ENCODE assay signal across 1 cellular context in the genomic region with DNA sequence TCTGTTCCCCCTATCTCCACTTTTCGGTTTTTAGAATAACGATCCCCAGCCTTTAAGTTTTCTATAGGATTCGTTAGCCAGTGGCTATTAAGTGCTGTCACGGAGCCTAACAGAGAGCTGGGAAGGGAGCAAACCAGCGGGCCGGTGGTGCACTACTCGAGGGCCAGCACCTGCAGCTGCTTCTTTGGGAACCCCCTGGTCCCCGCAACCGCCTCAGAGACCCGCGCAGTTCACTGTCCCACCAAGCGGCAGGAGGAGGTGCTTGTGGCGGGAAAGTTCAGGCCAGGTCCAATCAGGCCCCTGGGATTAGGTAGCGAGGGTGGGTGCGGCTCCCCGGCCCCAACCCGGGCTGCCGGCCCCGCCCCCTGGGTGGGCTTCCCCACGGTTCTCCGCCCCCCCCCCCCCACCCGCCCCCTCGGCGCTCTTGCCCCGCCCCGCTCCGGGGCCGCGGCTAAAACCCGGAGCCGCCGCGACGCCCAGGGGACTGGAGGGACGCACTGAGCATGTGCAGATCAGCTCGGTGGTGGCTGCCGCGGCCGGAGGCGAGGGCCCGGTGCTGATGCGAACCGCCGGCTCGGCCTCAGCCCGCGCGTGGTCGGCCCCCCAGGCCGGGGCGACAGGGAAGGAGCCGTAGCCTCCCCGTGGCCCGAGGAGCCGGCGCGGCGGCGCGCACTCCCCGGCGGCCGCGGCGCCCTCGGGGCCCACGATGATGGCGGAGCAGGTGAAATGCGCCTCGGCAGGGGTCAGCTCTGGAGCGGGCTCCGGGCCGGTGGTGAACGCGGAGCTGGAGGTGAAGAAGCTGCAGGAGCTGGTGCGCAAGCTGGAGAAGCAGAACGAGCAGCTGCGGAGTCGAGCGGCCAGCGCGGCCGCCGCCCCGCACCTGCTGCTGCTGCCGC.
TF ChIP-seq lines count a peak whose summit lies in the region.

A gene (plus strand): TSS at position 480 of the 896 bp plus-strand sequence. CDS start 227 bp downstream, at position 707.

TF ChIP-seq in HepG2, 621 proteins besides CTCF, POLR2A, EP300 and RAD21 (continued from another document and continues in another):
- TF ChIP-seq THAP11 (CRISPR knock-in tag; IDR thresholded peaks at IDR 0.05), result no peak
- TF ChIP-seq CBX1 (IDR thresholded peaks at IDR 0.05; ENCODE audit: low read depth), result no peak
- TF ChIP-seq, protein P1, sequence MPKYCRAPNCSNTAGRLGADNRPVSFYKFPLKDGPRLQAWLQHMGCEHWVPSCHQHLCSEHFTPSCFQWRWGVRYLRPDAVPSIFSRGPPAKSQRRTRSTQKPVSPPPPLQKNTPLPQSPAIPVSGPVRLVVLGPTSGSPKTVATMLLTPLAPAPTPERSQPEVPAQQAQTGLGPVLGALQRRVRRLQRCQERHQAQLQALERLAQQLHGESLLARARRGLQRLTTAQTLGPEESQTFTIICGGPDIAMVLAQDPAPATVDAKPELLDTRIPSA (CRISPR knock-in tag; IDR thresholded peaks at IDR 0.05; ENCODE audit: borderline replicate concordance), result no peak
- TF ChIP-seq ZZZ3 (CRISPR knock-in tag; IDR thresholded peaks at IDR 0.05; ENCODE audit: borderline replicate concordance), result no peak
- no peak for TF ChIP-seq MAFG (CRISPR knock-in tag; IDR thresholded peaks at IDR 0.05)
- TF ChIP-seq NFKBIZ (CRISPR knock-in tag; IDR thresholded peaks at IDR 0.05), result no peak
- TF ChIP-seq AGO1 (IDR thresholded peaks at IDR 0.05; ENCODE audit: low read depth, low read length, poor library complexity, severe bottlenecking), result no peak
- 0 out of 2 replicates have a peak, but pooled peaks have one; percentile 29 for TF ChIP-seq ZSCAN31 (CRISPR knock-in tag; IDR thresholded peaks at IDR 0.05; ENCODE audit: low read depth)
- TF ChIP-seq MATR3 (CRISPR knock-in tag; IDR thresholded peaks at IDR 0.05), result no peak
- no peak for TF ChIP-seq ZNF343 (CRISPR knock-in tag; IDR thresholded peaks at IDR 0.05)
- TF ChIP-seq YEATS2 (CRISPR knock-in tag; IDR thresholded peaks at IDR 0.05; ENCODE audit: borderline replicate concordance), result no peak
- TF ChIP-seq, protein P2, sequence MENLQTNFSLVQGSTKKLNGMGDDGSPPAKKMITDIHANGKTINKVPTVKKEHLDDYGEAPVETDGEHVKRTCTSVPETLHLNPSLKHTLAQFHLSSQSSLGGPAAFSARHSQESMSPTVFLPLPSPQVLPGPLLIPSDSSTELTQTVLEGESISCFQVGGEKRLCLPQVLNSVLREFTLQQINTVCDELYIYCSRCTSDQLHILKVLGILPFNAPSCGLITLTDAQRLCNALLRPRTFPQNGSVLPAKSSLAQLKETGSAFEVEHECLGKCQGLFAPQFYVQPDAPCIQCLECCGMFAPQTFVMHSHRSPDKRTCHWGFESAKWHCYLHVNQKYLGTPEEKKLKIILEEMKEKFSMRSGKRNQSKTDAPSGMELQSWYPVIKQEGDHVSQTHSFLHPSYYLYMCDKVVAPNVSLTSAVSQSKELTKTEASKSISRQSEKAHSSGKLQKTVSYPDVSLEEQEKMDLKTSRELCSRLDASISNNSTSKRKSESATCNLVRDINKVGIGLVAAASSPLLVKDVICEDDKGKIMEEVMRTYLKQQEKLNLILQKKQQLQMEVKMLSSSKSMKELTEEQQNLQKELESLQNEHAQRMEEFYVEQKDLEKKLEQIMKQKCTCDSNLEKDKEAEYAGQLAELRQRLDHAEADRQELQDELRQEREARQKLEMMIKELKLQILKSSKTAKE (CRISPR knock-in tag; IDR thresholded peaks at IDR 0.05; ENCODE audit: borderline replicate concordance), result no peak
- TF ChIP-seq ATF7 (IDR thresholded peaks at IDR 0.05), result no peak
- no peak for TF ChIP-seq ATF7 (CRISPR knock-in tag; IDR thresholded peaks at IDR 0.05)
- no peak for TF ChIP-seq ZNF12 (CRISPR knock-in tag; IDR thresholded peaks at IDR 0.05)
- TF ChIP-seq, protein P3, sequence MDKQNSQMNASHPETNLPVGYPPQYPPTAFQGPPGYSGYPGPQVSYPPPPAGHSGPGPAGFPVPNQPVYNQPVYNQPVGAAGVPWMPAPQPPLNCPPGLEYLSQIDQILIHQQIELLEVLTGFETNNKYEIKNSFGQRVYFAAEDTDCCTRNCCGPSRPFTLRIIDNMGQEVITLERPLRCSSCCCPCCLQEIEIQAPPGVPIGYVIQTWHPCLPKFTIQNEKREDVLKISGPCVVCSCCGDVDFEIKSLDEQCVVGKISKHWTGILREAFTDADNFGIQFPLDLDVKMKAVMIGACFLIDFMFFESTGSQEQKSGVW (CRISPR knock-in tag; IDR thresholded peaks at IDR 0.05; ENCODE audit: borderline replicate concordance), result no peak
- TF ChIP-seq, protein P4, sequence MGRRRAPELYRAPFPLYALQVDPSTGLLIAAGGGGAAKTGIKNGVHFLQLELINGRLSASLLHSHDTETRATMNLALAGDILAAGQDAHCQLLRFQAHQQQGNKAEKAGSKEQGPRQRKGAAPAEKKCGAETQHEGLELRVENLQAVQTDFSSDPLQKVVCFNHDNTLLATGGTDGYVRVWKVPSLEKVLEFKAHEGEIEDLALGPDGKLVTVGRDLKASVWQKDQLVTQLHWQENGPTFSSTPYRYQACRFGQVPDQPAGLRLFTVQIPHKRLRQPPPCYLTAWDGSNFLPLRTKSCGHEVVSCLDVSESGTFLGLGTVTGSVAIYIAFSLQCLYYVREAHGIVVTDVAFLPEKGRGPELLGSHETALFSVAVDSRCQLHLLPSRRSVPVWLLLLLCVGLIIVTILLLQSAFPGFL (CRISPR knock-in tag; IDR thresholded peaks at IDR 0.05), result no peak
- no peak for TF ChIP-seq CCAR2 (optimal IDR thresholded peaks at IDR 0.05; ENCODE audit: low read depth, low read length)
- TF ChIP-seq YY1 (IDR thresholded peaks at IDR 0.05; ENCODE audit: insufficient read depth, insufficient replicate concordance, low read depth, low read length), result peak; percentile 30
- TF ChIP-seq, protein P5, sequence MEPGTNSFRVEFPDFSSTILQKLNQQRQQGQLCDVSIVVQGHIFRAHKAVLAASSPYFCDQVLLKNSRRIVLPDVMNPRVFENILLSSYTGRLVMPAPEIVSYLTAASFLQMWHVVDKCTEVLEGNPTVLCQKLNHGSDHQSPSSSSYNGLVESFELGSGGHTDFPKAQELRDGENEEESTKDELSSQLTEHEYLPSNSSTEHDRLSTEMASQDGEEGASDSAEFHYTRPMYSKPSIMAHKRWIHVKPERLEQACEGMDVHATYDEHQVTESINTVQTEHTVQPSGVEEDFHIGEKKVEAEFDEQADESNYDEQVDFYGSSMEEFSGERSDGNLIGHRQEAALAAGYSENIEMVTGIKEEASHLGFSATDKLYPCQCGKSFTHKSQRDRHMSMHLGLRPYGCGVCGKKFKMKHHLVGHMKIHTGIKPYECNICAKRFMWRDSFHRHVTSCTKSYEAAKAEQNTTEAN (CRISPR knock-in tag; conservative IDR thresholded peaks at IDR 0.05), result no peak
- no peak for TF ChIP-seq KDM6A (CRISPR knock-in tag; IDR thresholded peaks at IDR 0.05; ENCODE audit: low read depth)
- no peak for TF ChIP-seq KAT7 (CRISPR knock-in tag; IDR thresholded peaks at IDR 0.05; ENCODE audit: borderline replicate concordance)
- no peak for TF ChIP-seq ZNF747 (CRISPR knock-in tag; IDR thresholded peaks at IDR 0.05; ENCODE audit: borderline replicate concordance)
- TF ChIP-seq, protein P6, sequence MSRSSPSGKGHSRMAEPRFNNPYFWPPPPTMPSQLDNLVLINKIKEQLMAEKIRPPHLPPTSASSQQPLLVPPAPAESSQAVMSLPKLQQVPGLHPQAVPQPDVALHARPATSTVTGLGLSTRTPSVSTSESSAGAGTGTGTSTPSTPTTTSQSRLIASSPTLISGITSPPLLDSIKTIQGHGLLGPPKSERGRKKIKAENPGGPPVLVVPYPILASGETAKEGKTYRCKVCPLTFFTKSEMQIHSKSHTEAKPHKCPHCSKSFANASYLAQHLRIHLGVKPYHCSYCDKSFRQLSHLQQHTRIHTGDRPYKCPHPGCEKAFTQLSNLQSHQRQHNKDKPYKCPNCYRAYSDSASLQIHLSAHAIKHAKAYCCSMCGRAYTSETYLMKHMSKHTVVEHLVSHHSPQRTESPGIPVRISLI (CRISPR knock-in tag; IDR thresholded peaks at IDR 0.05; ENCODE audit: borderline replicate concordance), result no peak
- no peak for TF ChIP-seq ARNTL (CRISPR knock-in tag; IDR thresholded peaks at IDR 0.05)
- no peak for TF ChIP-seq TOPORS (CRISPR knock-in tag; IDR thresholded peaks at IDR 0.05)
- TF ChIP-seq, protein P7, sequence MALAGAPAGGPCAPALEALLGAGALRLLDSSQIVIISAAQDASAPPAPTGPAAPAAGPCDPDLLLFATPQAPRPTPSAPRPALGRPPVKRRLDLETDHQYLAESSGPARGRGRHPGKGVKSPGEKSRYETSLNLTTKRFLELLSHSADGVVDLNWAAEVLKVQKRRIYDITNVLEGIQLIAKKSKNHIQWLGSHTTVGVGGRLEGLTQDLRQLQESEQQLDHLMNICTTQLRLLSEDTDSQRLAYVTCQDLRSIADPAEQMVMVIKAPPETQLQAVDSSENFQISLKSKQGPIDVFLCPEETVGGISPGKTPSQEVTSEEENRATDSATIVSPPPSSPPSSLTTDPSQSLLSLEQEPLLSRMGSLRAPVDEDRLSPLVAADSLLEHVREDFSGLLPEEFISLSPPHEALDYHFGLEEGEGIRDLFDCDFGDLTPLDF (CRISPR knock-in tag; IDR thresholded peaks at IDR 0.05), result no peak
- TF ChIP-seq PHB2 (IDR thresholded peaks at IDR 0.05; ENCODE audit: partially characterized antibody), result no peak
- TF ChIP-seq GTF3A (CRISPR knock-in tag; conservative IDR thresholded peaks at IDR 0.05), result no peak
- TF ChIP-seq SMAD9 (CRISPR knock-in tag; IDR thresholded peaks at IDR 0.05), result no peak
- no peak for TF ChIP-seq ZNF781 (CRISPR knock-in tag; IDR thresholded peaks at IDR 0.05; ENCODE audit: borderline replicate concordance, not compliant biosample characterization)
- TF ChIP-seq, protein P8, sequence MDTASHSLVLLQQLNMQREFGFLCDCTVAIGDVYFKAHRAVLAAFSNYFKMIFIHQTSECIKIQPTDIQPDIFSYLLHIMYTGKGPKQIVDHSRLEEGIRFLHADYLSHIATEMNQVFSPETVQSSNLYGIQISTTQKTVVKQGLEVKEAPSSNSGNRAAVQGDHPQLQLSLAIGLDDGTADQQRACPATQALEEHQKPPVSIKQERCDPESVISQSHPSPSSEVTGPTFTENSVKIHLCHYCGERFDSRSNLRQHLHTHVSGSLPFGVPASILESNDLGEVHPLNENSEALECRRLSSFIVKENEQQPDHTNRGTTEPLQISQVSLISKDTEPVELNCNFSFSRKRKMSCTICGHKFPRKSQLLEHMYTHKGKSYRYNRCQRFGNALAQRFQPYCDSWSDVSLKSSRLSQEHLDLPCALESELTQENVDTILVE (CRISPR knock-in tag; IDR thresholded peaks at IDR 0.05), result no peak
- TF ChIP-seq ZNF256 (CRISPR knock-in tag; conservative IDR thresholded peaks at IDR 0.05), result no peak
- no peak for TF ChIP-seq MAFK (conservative IDR thresholded peaks at IDR 0.05 in 1 of 2, IDR thresholded peaks at IDR 0.05 in 1 of 2; ENCODE audit: low read length in 2 of 2)
- peak; percentile 51 for TF ChIP-seq ZFX (CRISPR knock-in tag; IDR thresholded peaks at IDR 0.05; ENCODE audit: low read depth)
- TF ChIP-seq, protein P9, sequence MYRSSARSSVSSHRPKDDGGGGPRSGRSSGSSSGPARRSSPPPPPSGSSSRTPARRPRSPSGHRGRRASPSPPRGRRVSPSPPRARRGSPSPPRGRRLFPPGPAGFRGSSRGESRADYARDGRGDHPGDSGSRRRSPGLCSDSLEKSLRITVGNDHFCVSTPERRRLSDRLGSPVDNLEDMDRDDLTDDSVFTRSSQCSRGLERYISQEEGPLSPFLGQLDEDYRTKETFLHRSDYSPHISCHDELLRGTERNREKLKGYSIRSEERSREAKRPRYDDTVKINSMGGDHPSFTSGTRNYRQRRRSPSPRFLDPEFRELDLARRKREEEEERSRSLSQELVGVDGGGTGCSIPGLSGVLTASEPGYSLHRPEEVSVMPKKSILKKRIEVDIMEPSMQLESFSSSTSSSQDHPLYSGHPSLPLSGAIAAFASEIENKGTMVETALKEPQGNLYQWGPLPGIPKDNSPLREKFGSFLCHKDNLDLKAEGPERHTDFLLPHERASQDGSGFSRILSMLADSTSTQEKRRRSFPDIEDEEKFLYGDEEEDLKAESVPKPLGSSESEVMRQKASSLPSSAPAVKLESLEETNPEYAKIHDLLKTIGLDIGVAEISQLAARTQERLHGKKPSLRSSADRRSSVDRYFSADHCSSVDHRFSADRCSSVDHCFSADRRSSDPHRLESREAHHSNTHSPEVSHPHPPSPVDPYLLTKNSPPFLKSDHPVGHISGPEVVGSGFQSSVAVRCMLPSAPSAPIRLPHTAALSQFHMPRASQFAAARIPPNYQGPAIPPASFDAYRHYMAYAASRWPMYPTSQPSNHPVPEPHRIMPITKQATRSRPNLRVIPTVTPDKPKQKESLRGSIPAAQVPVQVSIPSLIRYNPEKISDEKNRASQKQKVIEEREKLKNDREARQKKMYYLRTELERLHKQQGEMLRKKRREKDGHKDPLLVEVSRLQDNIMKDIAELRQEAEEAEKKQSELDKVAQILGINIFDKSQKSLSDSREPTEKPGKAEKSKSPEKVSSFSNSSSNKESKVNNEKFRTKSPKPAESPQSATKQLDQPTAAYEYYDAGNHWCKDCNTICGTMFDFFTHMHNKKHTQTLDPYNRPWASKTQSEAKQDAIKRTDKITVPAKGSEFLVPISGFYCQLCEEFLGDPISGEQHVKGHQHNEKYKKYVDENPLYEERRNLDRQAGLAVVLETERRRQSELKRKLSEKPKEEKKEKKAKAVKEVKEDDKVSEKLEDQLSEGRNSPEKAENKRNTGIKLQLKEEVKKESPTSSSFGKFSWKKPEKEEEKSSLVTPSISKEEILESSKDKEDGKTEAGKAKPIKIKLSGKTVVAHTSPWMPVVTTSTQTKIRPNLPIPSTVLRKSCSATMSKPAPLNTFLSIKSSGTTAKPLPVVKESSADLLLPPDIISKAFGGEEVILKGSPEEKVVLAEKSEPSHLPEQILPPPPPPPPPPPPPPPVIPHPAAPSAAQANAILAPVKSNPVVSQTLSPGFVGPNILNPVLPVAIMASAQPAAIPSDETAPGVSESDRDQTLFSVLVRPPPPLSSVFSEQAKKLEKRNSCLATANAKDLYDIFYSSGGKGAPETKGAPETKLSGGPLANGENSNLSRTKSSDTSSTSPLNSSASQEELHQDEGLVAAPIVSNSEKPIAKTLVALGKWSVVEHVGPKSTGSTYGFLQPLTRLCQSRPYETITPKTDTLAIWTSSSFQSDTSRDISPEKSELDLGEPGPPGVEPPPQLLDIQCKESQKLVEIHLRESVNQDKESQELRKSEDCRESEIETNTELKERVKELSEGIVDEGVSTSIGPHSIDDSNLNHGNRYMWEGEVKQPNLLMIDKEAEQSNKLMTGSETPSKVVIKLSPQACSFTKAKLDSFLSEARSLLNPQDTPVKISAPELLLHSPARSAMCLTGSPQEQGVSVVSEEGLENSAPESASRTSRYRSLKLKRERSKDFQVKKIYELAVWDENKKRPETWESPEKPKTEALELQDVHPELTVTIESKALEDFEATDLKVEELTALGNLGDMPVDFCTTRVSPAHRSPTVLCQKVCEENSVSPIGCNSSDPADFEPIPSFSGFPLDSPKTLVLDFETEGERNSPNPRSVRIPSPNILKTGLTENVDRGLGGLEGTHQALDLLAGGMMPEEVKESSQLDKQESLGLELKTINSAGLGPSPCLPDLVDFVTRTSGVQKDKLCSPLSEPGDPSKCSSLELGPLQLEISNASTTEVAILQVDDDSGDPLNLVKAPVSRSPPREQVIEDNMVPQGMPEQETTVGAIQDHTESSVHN (CRISPR knock-in tag; IDR thresholded peaks at IDR 0.05), result no peak
- TF ChIP-seq ZNF333 (CRISPR knock-in tag; IDR thresholded peaks at IDR 0.05; ENCODE audit: borderline replicate concordance), result no peak
- no peak for TF ChIP-seq ZNF788 (CRISPR knock-in tag; IDR thresholded peaks at IDR 0.05; ENCODE audit: borderline replicate concordance)
- TF ChIP-seq, protein P10, sequence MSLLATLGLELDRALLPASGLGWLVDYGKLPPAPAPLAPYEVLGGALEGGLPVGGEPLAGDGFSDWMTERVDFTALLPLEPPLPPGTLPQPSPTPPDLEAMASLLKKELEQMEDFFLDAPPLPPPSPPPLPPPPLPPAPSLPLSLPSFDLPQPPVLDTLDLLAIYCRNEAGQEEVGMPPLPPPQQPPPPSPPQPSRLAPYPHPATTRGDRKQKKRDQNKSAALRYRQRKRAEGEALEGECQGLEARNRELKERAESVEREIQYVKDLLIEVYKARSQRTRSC (CRISPR knock-in tag; IDR thresholded peaks at IDR 0.05; ENCODE audit: low read depth), result no peak
- no peak for TF ChIP-seq GABPA (IDR thresholded peaks at IDR 0.05; ENCODE audit: low read depth, low read length)
- TF ChIP-seq GABPA (CRISPR knock-in tag; IDR thresholded peaks at IDR 0.05; ENCODE audit: low read depth), result no peak
